Comparison of ENCODE assay signal across 8 cellular contexts in genomic region chr10:107653832-107654287, GRCh38.
A peak's percentile ranks its signal among the peaks of the same experiment; 100 is the strongest.
DNase-seq lines count a peak whose midpoint lies in the region; ATAC-seq and TF ChIP-seq lines count a peak whose summit lies in the region.

No MANE protein-coding gene starts in this region.

- peak; percentile 4 for DNase-seq in GM12864 (ENCODE audit: low read depth)
- DNase-seq in HCEC 1CT = peak; percentile 51
- DNase-seq in NCI-H524 (lab: John Stamatoyannopoulos, UW) = peak; percentile 7 to 59
- no peak for DNase-seq in esophagus muscularis mucosa (ENCODE audit: extremely low spot score)
- DNase-seq in prostate gland (ENCODE audit: low spot score) = no peak
- no peak for DNase-seq in NCI-H187 (lab: John Stamatoyannopoulos, UW)
- DNase-seq in stimulated activated naive CD4-positive, alpha-beta T cell treated with Interleukin-2 at 50 U/mL for 16 hours (lab: John Stamatoyannopoulos, UW) = no peak

- no peak overlapping the region for H3K4me3 ChIP-seq in GM12864 (ENCODE audit: low read depth, low read length)
- H3K4me3 ChIP-seq in esophagus muscularis mucosa = peak overlapping the region; percentile 37 to 51 (median 41)
- H3K4me3 ChIP-seq in prostate gland = peak overlapping the region in 1 of 2 donors; percentile 21

- H3K36me3 ChIP-seq in esophagus muscularis mucosa (no peaks in the 10 kb centered on the region), prostate gland (no peaks in the 10 kb centered on the region)

- intact Hi-C loops in esophagus muscularis mucosa (cut with DNase I) = no loop called here
- intact Hi-C loops in prostate gland (cut with DNase I) = no loop called here

- H3K4me1 ChIP-seq in esophagus muscularis mucosa = no peaks in the 10 kb centered on the region
- no peaks in the 10 kb centered on the region for H3K4me1 ChIP-seq in prostate gland (replicated peaks)

- 10% methylated on average over 5 of the region's 5 CpGs for WGBS in esophagus muscularis mucosa
- 7% methylated on average over 5 of the region's 5 CpGs for WGBS in prostate gland

- H3K9me3 ChIP-seq in esophagus muscularis mucosa (no peaks in the 10 kb centered on the region), prostate gland (no peaks in the 10 kb centered on the region)

- peak overlapping the region; percentile 9 to 23 (median 16) for H3K27ac ChIP-seq in esophagus muscularis mucosa (replicated peaks in 1 of 4)
- H3K27ac ChIP-seq in prostate gland = peak overlapping the region; percentile 39 to 62

- no peak for TF ChIP-seq EP300 in esophagus muscularis mucosa (IDR thresholded peaks at IDR 0.05)

- ATAC-seq in HG02970 (IDR thresholded peaks at IDR 0.05; ENCODE audit: low FRiP score, unreplicated experiment) = no peak

- TF ChIP-seq POLR2A in esophagus muscularis mucosa (IDR thresholded peaks at IDR 0.05; ENCODE audit: low read depth) (no peak), prostate gland (IDR thresholded peaks at IDR 0.05) (no peak)

- TF ChIP-seq CTCF in GM12864 (IDR thresholded peaks at IDR 0.05; ENCODE audit: low read depth, low read length, missing control alignments) (no peak), esophagus muscularis mucosa (IDR thresholded peaks at IDR 0.05) (no peak), prostate gland (IDR thresholded peaks at IDR 0.05) (no peak)

- no peaks in the 10 kb centered on the region for H3K27me3 ChIP-seq in esophagus muscularis mucosa
- H3K27me3 ChIP-seq in prostate gland (replicated peaks; ENCODE audit: insufficient read depth) = no peaks in the 10 kb centered on the region

Comparison
In these comparisons a context has a peak if more than half of its experiments do, and no peak if none do; other contexts are left out.
1. DNase-seq: peak in GM12864 (single experiment), HCEC 1CT (single experiment) and NCI-H524 (2 of 2); none in esophagus muscularis mucosa (single experiment), prostate gland (single experiment), NCI-H187 (0 of 2) and stimulated activated naive CD4-positive, alpha-beta T cell treated with Interleukin-2 at 50 U/mL for 16 hours (single experiment).